ENCODE assay signal across 10 cellular contexts in genomic region chr9:121607434-121608248, GRCh38. TPM values are rescaled to one million over a fixed set of nuclear protein-coding genes. Genes with fewer than 3 reads are reported as not detected.
DNase-seq lines count a peak whose midpoint lies in the region; ATAC-seq and TF ChIP-seq lines count a peak whose summit lies in the region.
"Had no signal": no experiment of that assay in that cellular context is flagged by ENCODE, and none has a peak within 500 bp of the region (broad histone marks: within the 10 kb centered on the region; RNA-seq: fewer than 3 reads in every experiment).

No MANE protein-coding gene starts in this region.

- peaks cover 19% of the 10 kb centered on the region for H3K4me1 ChIP-seq in PC-3 (ENCODE audit: insufficient read depth, low read length)

- peaks cover 5 to 18% of the 10 kb centered on the region in 2 donors for H3K4me1 Mint-ChIP-seq in natural killer cell

- ATAC-seq in PC-3 (no peak), HG03097 (IDR thresholded peaks at IDR 0.05; ENCODE audit: low FRiP score, unreplicated experiment) (no peak), natural killer cell (no peak)

- H3K9me3 Mint-ChIP-seq in natural killer cell, result no peaks in the 10 kb centered on the region

- CTCF ChIA-PET in PC-3 (lab: Charles Lee), result no interaction called here

- in situ Hi-C loops in G401 (cut with HindIII; ENCODE audit: low sequenced_read_pairs), result no loop called here

- H4K20me1 ChIP-seq in PC-3 (ENCODE audit: low read length), result peaks cover 5% of the 10 kb centered on the region; the same call in 1 of the 2 replicates

- no peak overlapping the region for H3K27ac ChIP-seq in PC-3 (ENCODE audit: low read length)

- H3K4me2 ChIP-seq in PC-3 (ENCODE audit: low read length), result no peak overlapping the region

- TF ChIP-seq CTCF in PC-3 (conservative IDR thresholded peaks at IDR 0.05; ENCODE audit: low read depth, low read length), result no peak
- TF ChIP-seq CTCF in fibroblast of villous mesenchyme (IDR thresholded peaks at IDR 0.05; ENCODE audit: insufficient read depth, low read depth, low read length), result no peak
- no peak for TF ChIP-seq CTCF in retinal pigment epithelial cell (conservative IDR thresholded peaks at IDR 0.05; ENCODE audit: low read depth, low read length)
- TF ChIP-seq CTCF in natural killer cell (IDR thresholded peaks at IDR 0.05), result no peak

- H3K79me2 ChIP-seq in PC-3 (ENCODE audit: low read length), result peaks cover 5% of the 10 kb centered on the region; the same call in 1 of the 2 replicates

- H3K36me3 Mint-ChIP-seq in natural killer cell, result no peaks in the 10 kb centered on the region

- no peak overlapping the region for H3K4me3 ChIP-seq in PC-3 (ENCODE audit: low read length)
- H3K4me3 ChIP-seq in fibroblast of villous mesenchyme (ENCODE audit: low read depth, low read length), result no peak overlapping the region
- peak overlapping the region; percentile 7 for H3K4me3 ChIP-seq in retinal pigment epithelial cell (ENCODE audit: low read length)

- H3K9me3 ChIP-seq in PC-3 (ENCODE audit: low read length), result no peaks in the 10 kb centered on the region

- peaks cover 28 to 45% of the 10 kb centered on the region in 2 donors for H3K27me3 Mint-ChIP-seq in natural killer cell (ENCODE audit: low read depth in 2 of 2)

- H3F3A ChIP-seq in PC-3 (ENCODE audit: low read length, unreplicated experiment), result no peaks in the 10 kb centered on the region

- intact Hi-C loops in PC-3 (cut with micrococcal nuclease), result no loop called here
- intact Hi-C loops in natural killer cell (cut with micrococcal nuclease), result no loop called here

- H3K27ac Mint-ChIP-seq in natural killer cell, result no peak overlapping the region

- POLR2A ChIA-PET in PC-3 (lab: Charles Lee; ENCODE audit: unreplicated experiment), result no interaction called here

- no peaks in the 10 kb centered on the region for H3K27me3 ChIP-seq in PC-3 (ENCODE audit: low read length)

- H2AFZ ChIP-seq in PC-3 (ENCODE audit: low read length), result no peak overlapping the region

- H3K36me3 ChIP-seq in PC-3 (ENCODE audit: low read depth, low read length), result no peaks in the 10 kb centered on the region

- DNase-seq in G401 (ENCODE audit: low spot score), result peak; percentile 68
- DNase-seq in PC-3, result peak; percentile 29
- peak; percentile 84 for DNase-seq in fibroblast of villous mesenchyme (ENCODE audit: low read depth)
- peak; percentile 80 for DNase-seq in retinal pigment epithelial cell (ENCODE audit: low read depth)
- DNase-seq in SKM-1 treated with dmso at 0.1 percent for 144 hours (lab: John Stamatoyannopoulos, UW; ENCODE audit: unreplicated experiment), result no peak
- no peak for DNase-seq in activated CD4-positive, alpha-beta T cell treated with anti-CD3 and anti-CD28 coated beads for 1 hour
- DNase-seq in natural killer cell, result no peak
- DNase-seq: NCI-H2029 treated with DMSO at 0.1 percent for 48 hours; stimulated activated CD4-positive, alpha-beta T cell treated with anti-CD3 and anti-CD28 coated beads, Interleukin-1b, Interleukin-23, amount 100 ng/mL, for 48 hours had no signal

- H3K9me2 ChIP-seq in PC-3 (replicated peaks; ENCODE audit: low read length), result no peaks in the 10 kb centered on the region

- no TSS peak for BruUV-seq in PC-3 (replicated peaks; lab: Mats Ljungman, UMichigan)

- no peak overlapping the region for H3K4me3 Mint-ChIP-seq in natural killer cell

- no peak overlapping the region for H3K9ac ChIP-seq in PC-3 (ENCODE audit: low read length)

RNA-seq across cellular contexts. Expression of gene DAB2IP, which starts 43.8 kb away (rescaled TPM):
- 30.0 and 44.9 TPM in 2 replicates for total RNA-seq in G401 (2014; rRNA removed; shearing (Covaris generic))
- total RNA-seq in PC-3 (2014; rRNA removed) (15.2 and 17.6 TPM in 2 replicates), fibroblast of villous mesenchyme (36.4 and 47.9 TPM in 2 replicates), natural killer cell (1 to 10 TPM in 1 of 3 donors, under 1 TPM in 1, not detected in 1; 0.19 to 2.5 TPM)

Comparison
In these comparisons a context has a peak if more than half of its experiments do, and no peak if none do; other contexts are left out.
1. DNase-seq: peak in G401 (single experiment), PC-3 (single experiment), fibroblast of villous mesenchyme (single experiment) and retinal pigment epithelial cell (single experiment); none in SKM-1 treated with dmso at 0.1 percent for 144 hours (single experiment), activated CD4-positive, alpha-beta T cell treated with anti-CD3 and anti-CD28 coated beads for 1 hour (single experiment) and natural killer cell (single experiment).